8 cellular contexts compared by ENCODE assay signal in the genomic region with DNA sequence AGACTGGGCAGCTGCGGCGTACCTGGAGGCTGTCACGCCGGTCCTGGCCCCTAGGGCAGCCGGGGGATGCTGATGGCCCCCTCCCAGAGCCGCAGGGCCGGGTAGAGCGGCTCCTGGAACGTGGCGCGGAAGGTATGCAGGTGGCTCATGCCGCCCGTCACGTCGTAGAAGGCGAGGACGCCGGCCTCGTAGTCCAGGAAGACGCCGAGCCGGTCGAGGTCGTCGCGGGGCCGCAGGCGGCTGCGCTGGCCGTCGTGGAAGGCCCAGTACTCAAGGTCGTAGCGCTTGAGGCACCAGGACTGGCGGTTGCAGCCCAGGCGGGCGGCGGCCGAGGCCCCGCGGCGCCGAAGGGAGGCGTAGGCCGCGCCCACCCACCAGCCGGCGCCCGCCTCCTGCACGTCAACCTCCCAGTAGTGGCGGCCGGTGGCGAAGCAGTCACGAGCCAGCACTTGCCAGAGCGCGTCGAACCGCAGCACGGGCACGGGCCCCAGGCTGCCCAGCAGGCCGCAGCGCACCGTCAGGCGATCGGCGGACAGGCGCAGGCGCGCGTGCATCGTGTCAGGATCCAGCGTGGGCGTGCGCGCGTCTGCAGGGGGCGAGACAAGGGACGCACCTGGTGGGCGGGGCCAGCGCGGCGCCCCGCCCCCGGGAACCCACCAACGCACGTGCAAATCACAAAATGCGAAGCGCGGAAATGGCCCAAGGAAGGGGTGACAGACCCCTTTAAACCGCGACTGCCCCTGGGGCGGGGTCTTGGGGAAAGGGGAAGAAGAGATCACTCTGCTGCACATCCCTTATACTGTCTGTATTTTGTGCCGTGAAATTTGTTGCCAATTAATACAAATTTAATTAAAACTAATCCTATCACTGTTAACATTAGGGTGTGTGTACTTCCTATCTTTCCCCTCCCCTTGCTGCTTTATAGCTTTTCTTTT. TPM values are rescaled to one million over a fixed set of nuclear protein-coding genes. Genes with fewer than 3 reads are reported as not detected.
DNase-seq lines count a peak whose midpoint lies in the region; FAIRE-seq and TF ChIP-seq lines count a peak whose summit lies in the region.

No MANE protein-coding gene starts in this region.

- H3K4me1 ChIP-seq in BE2C, result no peaks in the 10 kb centered on the region

- H3K4me1 Mint-ChIP-seq in dendritic cell treated with granulocyte-macrophage colony-stimulating factor and Interleukin-4, amounts not matched to agents 40 ng/mL and 50 ng/mL, for 4 days (ENCODE audit: low read depth), result peaks cover 31% of the 10 kb centered on the region
- H3K4me1 Mint-ChIP-seq in type B pancreatic cell (ENCODE audit: unreplicated experiment), result peaks cover 17% of the 10 kb centered on the region

- H3K4me3 ChIP-seq in BE2C (ENCODE audit: low read depth, low read length), result no peak overlapping the region

- H3K36me3 Mint-ChIP-seq in dendritic cell treated with granulocyte-macrophage colony-stimulating factor and Interleukin-4, amounts not matched to agents 40 ng/mL and 50 ng/mL, for 4 days (ENCODE audit: low read depth), result peaks cover 97% of the 10 kb centered on the region
- H3K36me3 Mint-ChIP-seq in type B pancreatic cell, result peaks cover 17% of the 10 kb centered on the region

- no peak for FAIRE-seq in RCC 7860 (lab: Jason Lieb, UNC)

- H3K9me3 Mint-ChIP-seq in dendritic cell treated with granulocyte-macrophage colony-stimulating factor and Interleukin-4, amounts not matched to agents 40 ng/mL and 50 ng/mL, for 4 days, result no peaks in the 10 kb centered on the region
- H3K9me3 Mint-ChIP-seq in type B pancreatic cell, result no peaks in the 10 kb centered on the region

- H3K27me3 ChIP-seq in BE2C, result no peaks in the 10 kb centered on the region

- DNase-seq in activated effector memory CD4-positive, alpha-beta T cell treated with anti-CD3 and anti-CD28 coated beads, Interleukin-2, amount 50 U/mL, for 16 hours, result peak; percentile 79
- no peak for DNase-seq in activated effector memory CD4-positive, alpha-beta T cell treated with Interleukin-2 at 50 U/mL for 16 hours
- peak; percentile 69 to 77 for DNase-seq in lung microvascular endothelial cell (ENCODE audit: low read depth in 2 of 2)
- DNase-seq in type B pancreatic cell (ENCODE audit: extremely low spot score, unreplicated experiment), result no peak
- DNase-seq in BE2C, result no peak
- no peak for DNase-seq in NCI-H2081 (lab: John Stamatoyannopoulos, UW)
- DNase-seq in RCC 7860 (ENCODE audit: low spot score), result no peak

- peaks cover 35% of the 10 kb centered on the region for H3K36me3 ChIP-seq in BE2C

- intact Hi-C loops in dendritic cell treated with granulocyte-macrophage colony-stimulating factor and Interleukin-4, amounts not matched to agents 40 ng/mL and 50 ng/mL, for 4 days (cut with micrococcal nuclease), result loop anchor here (10.0 kb wide), 1 partner anchor 67 kb away; no protein-coding TSS in a partner anchor

- no peaks in the 10 kb centered on the region for H3K9me3 ChIP-seq in BE2C

- no peaks in the 10 kb centered on the region for H3K27me3 Mint-ChIP-seq in dendritic cell treated with granulocyte-macrophage colony-stimulating factor and Interleukin-4, amounts not matched to agents 40 ng/mL and 50 ng/mL, for 4 days
- peaks cover 3% of the 10 kb centered on the region for H3K27me3 Mint-ChIP-seq in type B pancreatic cell

- H3K4me3 Mint-ChIP-seq in dendritic cell treated with granulocyte-macrophage colony-stimulating factor and Interleukin-4, amounts not matched to agents 40 ng/mL and 50 ng/mL, for 4 days, result peak overlapping the region; percentile 63
- H3K4me3 Mint-ChIP-seq in type B pancreatic cell, result peak overlapping the region; percentile 26

- peak overlapping the region; percentile 13 for H3K27ac Mint-ChIP-seq in dendritic cell treated with granulocyte-macrophage colony-stimulating factor and Interleukin-4, amounts not matched to agents 40 ng/mL and 50 ng/mL, for 4 days
- H3K27ac Mint-ChIP-seq in type B pancreatic cell, result no peak overlapping the region

- TF ChIP-seq CTCF in type B pancreatic cell (conservative IDR thresholded peaks at IDR 0.05) (peak; percentile 18), BE2C (IDR thresholded peaks at IDR 0.05; ENCODE audit: low read depth, low read length) (no peak)

RNA-seq across cellular contexts. Expression of a gene that starts 31.2 kb away (rescaled TPM):
- 63.6 and 73.8 TPM in 2 replicates for total RNA-seq in lung microvascular endothelial cell
- total RNA-seq in type B pancreatic cell (ENCODE audit: low replicate concordance), result 44.6 and 48.1 TPM in 2 replicates
- polyA plus RNA-seq in BE2C (2012; ENCODE audit: insufficient read depth, insufficient read length, low read depth), result 83.3 TPM

RNA-seq across cellular contexts. Expression of a gene that starts 31.3 kb away (rescaled TPM):
- 0.40 and 1.3 TPM in 2 replicates for total RNA-seq in lung microvascular endothelial cell
- 9.9 and 18.8 TPM in 2 replicates for total RNA-seq in type B pancreatic cell (ENCODE audit: low replicate concordance)
- 39.1 TPM for polyA plus RNA-seq in BE2C (2012; ENCODE audit: insufficient read depth, insufficient read length, low read depth)

Comparison
In these comparisons a context has a peak if more than half of its experiments do, and no peak if none do; other contexts are left out.
1. DNase-seq: peak in activated effector memory CD4-positive, alpha-beta T cell treated with anti-CD3 and anti-CD28 coated beads, Interleukin-2, amount 50 U/mL, for 16 hours (single experiment) and lung microvascular endothelial cell (2 of 2); none in activated effector memory CD4-positive, alpha-beta T cell treated with Interleukin-2 at 50 U/mL for 16 hours (single experiment), type B pancreatic cell (single experiment), BE2C (single experiment), NCI-H2081 (0 of 2) and RCC 7860 (single experiment).